10 cellular contexts compared by ENCODE assay signal in the genomic region with DNA sequence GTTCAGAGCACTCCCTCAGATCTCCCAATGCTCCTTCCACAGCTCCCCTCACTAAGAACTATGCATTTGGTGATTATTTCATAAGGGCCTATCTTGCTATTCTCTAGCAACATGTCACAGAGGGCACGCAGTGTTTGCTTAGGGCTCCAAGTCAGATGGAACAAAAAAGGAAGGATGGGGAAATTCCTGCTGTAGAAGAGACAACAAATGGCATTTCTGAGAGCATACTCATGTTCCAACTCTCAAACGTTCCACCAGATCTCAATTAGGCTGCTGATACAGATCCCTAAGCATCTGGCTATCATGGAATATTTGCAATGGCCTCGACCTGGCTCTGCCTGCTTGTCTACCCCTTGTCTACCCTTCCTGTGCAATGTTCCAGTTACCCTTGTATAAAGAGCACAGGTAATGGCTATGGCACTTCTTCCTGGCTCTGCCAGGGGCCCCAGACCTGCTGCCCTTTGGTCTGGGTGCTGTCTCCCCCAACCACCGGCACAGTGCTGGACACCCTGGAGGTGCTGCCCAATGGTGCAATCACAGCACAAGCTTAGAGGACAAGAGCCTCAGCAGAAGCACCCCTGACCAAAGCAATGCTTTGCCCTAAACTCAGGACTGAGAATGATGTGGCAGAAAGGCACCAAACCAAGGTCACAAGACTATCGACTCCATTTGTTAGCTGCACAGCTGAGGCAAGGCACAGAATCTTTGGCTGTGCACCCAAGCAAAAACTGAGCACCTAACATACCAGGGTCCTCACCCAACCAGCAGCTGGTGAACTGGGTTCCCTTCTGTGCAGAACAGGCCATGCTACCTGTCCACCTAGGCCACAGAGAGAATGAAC. TPM values are rescaled to one million over a fixed set of nuclear protein-coding genes. Genes with fewer than 3 reads are reported as not detected.
DNase-seq lines count a peak whose midpoint lies in the region; ATAC-seq and TF ChIP-seq lines count a peak whose summit lies in the region.
"Had no signal": no experiment of that assay in that cellular context is flagged by ENCODE, and none has a peak within 500 bp of the region (broad histone marks: within the 10 kb centered on the region; RNA-seq: fewer than 3 reads in every experiment).

No MANE protein-coding gene starts in this region.

- TF ChIP-seq POLR2A in GM18505 (IDR thresholded peaks at IDR 0.05; ENCODE audit: borderline replicate concordance, extremely low read depth, insufficient read depth, insufficient read length), result no peak

- peaks cover 23% of the 10 kb centered on the region for H3K36me3 ChIP-seq in H7 (replicated peaks; ENCODE audit: control insufficient read depth, insufficient read depth, low read length)

- no peaks in the 10 kb centered on the region for H3K27me3 ChIP-seq in H7 (ENCODE audit: control insufficient read depth, insufficient read depth, low read length)
- H3K27me3 ChIP-seq: vagina had no signal

- ATAC-seq in GM18505 (IDR thresholded peaks at IDR 0.05; ENCODE audit: unreplicated experiment) (no peak), esophagus mucosa (no peak)

- DNase-seq in NCI-H2171 treated with DMSO at 0.1 percent for 48 hours (lab: John Stamatoyannopoulos, UW), result peak; percentile 58
- no peak for DNase-seq in NCI-H2171 (lab: John Stamatoyannopoulos, UW)
- no peak for DNase-seq in H7
- peak; percentile 72 for DNase-seq in amniotic epithelial cell (ENCODE audit: low read depth)
- peak; percentile 31 for DNase-seq in myocyte (ENCODE audit: low read depth)
- DNase-seq in iPS-NIHi7 (ENCODE audit: extremely low spot score), result no peak
- DNase-seq: SHP77 had no signal

- H3K4me3 ChIP-seq in H7 (ENCODE audit: insufficient read depth, low read depth, low read length), result peak overlapping the region; percentile 20
- H3K4me3 ChIP-seq: vagina had no signal

RNA-seq across cellular contexts. Expression of gene PARP1, which starts 3.6 kb away (rescaled TPM):
- 425 and 483 TPM in 2 replicates for total RNA-seq in H7 (2014; rRNA removed; shearing (Covaris generic))
- 69.2 and 79.3 TPM in 2 replicates for total RNA-seq in myocyte
- 39.8 TPM for polyA plus RNA-seq in myocyte (2012)
- total RNA-seq in esophagus mucosa, result 55.2 TPM

Comparison
In these comparisons a context has a peak if more than half of its experiments do, and no peak if none do; other contexts are left out.
1. DNase-seq: peak in NCI-H2171 treated with DMSO at 0.1 percent for 48 hours (single experiment), amniotic epithelial cell (single experiment) and myocyte (single experiment); none in NCI-H2171 (single experiment), H7 (single experiment) and iPS-NIHi7 (single experiment).